Comparison of ENCODE assay signal across 8 cellular contexts in the genomic region with DNA sequence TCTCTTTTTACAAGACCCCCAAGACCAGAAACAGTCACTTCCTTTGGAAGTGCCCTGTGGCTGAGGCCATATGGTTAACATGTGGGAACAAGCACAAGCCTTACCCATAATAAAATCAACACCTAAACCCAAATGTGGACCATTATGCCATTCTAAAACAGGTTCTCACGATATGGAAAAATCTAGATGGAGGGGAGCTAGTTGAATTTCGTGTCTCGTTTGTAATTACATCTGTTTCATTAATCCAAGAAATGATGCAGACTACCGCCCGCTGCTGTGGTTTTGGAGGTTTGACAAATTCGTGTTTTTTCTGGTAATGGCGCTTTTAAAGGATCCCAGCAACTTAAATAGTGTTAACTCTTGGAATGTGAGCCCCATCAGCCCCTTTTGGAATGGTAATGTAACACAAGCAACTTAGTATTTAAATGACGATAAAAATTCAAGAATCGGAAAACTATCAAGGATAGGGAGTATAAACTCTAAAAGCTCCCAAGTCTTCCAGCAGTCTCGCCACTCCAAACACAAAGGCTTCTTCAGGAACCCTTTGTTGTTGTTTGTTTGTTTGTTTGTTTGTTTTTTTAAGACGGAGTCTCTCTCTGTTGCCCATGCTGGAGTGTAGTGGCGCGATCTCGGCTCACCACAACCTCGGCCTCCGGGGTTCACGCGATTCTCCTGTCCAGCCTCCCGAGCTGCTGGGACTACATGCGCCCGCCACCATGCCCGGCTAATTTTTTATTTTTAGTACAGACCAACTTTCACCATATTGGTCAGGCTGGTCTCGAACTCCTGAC. TPM values are rescaled to one million over a fixed set of nuclear protein-coding genes. Genes with fewer than 3 reads are reported as not detected.
A peak's percentile ranks its signal among the peaks of the same experiment; 100 is the strongest.
DNase-seq lines count a peak whose midpoint lies in the region; ATAC-seq and TF ChIP-seq lines count a peak whose summit lies in the region.

No MANE protein-coding gene starts in this region.

- peaks cover 2% of the 10 kb centered on the region for H3K36me3 Mint-ChIP-seq in chondrocyte (ENCODE audit: low read depth)

- H3K27me3 ChIP-seq in upper lobe of right lung, result no peaks in the 10 kb centered on the region

- peak overlapping the region; percentile 92 for H3K4me3 Mint-ChIP-seq in chondrocyte (ENCODE audit: unreplicated experiment)

- peak overlapping the region; percentile 100 for H3K27ac ChIP-seq in upper lobe of right lung

- ATAC-seq in upper lobe of right lung (no peak), GM18511 (IDR thresholded peaks at IDR 0.05; ENCODE audit: unreplicated experiment) (no peak)

- H3K27ac Mint-ChIP-seq in chondrocyte (ENCODE audit: unreplicated experiment), result peak overlapping the region; percentile 96

- no peaks in the 10 kb centered on the region for H3K27me3 Mint-ChIP-seq in chondrocyte (ENCODE audit: low read depth)

- H3K4me1 ChIP-seq in upper lobe of right lung, result peaks cover 64% of the 10 kb centered on the region

- DNase-seq in NCI-H2107 treated with DMSO at 0.1 percent for 48 hours (lab: John Stamatoyannopoulos, UW; ENCODE audit: unreplicated experiment) (peak; percentile 17), NCI-H2107 (lab: John Stamatoyannopoulos, UW) (no peak), OCI-M1 (lab: John Stamatoyannopoulos, UW) (peak; percentile 62), chondrocyte (ENCODE audit: low spot score) (no peak), lung microvascular endothelial cell (ENCODE audit: low read depth in 2 of 2) (peak; percentile 33 to 61), upper lobe of right lung (no peak), midbrain (lab: John Stamatoyannopoulos, UW) (no peak)

- H3K36me3 ChIP-seq in upper lobe of right lung, result peaks cover 28% of the 10 kb centered on the region

- H3K4me3 ChIP-seq in upper lobe of right lung, result peak overlapping the region; percentile 97

- no peaks in the 10 kb centered on the region for H3K9me3 ChIP-seq in upper lobe of right lung

- H3K9me3 Mint-ChIP-seq in chondrocyte (ENCODE audit: low read depth), result no peaks in the 10 kb centered on the region

- intact Hi-C loops in upper lobe of right lung (cut with DNase I), result no loop called here

- no peak for TF ChIP-seq CTCF in chondrocyte (IDR thresholded peaks at IDR 0.05)
- no peak for TF ChIP-seq CTCF in upper lobe of right lung (IDR thresholded peaks at IDR 0.05)

- H3K4me1 Mint-ChIP-seq in chondrocyte (ENCODE audit: low read depth), result peaks cover 41% of the 10 kb centered on the region

RNA-seq across cellular contexts. Expression of a gene that starts 1.1 kb away (rescaled TPM):
- total RNA-seq in chondrocyte (130 to 158 TPM (median 138 TPM) in 3 replicates), lung microvascular endothelial cell (207 and 229 TPM in 2 replicates), upper lobe of right lung (314 TPM)

RNA-seq across cellular contexts. Expression of a gene that starts 21.7 kb away (rescaled TPM):
- 31.3 to 44.7 TPM (median 31.9 TPM) in 3 replicates for total RNA-seq in chondrocyte
- 45.0 and 47.9 TPM in 2 replicates for total RNA-seq in lung microvascular endothelial cell
- total RNA-seq in upper lobe of right lung, result 30.3 TPM

Comparison
In these comparisons a context has a peak if more than half of its experiments do, and no peak if none do; other contexts are left out.
1. DNase-seq: peak in NCI-H2107 treated with DMSO at 0.1 percent for 48 hours (single experiment), OCI-M1 (single experiment) and lung microvascular endothelial cell (2 of 2); none in NCI-H2107 (single experiment), chondrocyte (single experiment), upper lobe of right lung (single experiment) and midbrain (single experiment).